In the genomic region with DNA sequence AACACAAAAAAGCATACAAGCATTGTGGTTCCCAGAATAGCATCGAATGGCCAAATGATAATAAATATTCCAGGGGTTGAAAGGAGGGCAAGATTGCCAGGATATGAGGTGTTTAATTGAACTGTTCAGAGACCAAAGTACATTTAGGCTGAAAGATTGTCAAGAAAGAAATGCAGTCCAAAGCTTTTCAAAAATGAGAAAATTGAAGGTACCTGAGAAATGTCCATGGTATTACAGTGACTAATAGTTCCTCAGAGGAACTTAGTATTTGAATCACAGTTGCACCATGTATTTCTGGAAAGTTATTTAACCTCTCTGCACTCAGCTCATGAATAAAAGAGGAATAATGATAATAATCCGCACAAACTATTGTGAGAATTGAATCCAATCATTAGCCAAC, we compare ENCODE assay signal across 25 cellular contexts.
DNase-seq lines count a peak whose midpoint lies in the region; ATAC-seq and TF ChIP-seq lines count a peak whose summit lies in the region.
"Had no signal": no experiment of that assay in that cellular context is flagged by ENCODE, and none has a peak within 500 bp of the region (broad histone marks: within the 10 kb centered on the region; RNA-seq: fewer than 3 reads in every experiment).

No MANE protein-coding gene starts in this region.

- H3K27me3 ChIP-seq in right atrium auricular region (no peaks in the 10 kb centered on the region), mesenchymal stem cell (ENCODE audit: control insufficient read depth in 1 of 2, insufficient read depth in 1 of 2, low read length in 2 of 2) (no peaks in the 10 kb centered on the region)
- H3K27me3 ChIP-seq: BE2C, vagina had no signal

- H3K36me3 ChIP-seq in right atrium auricular region, result no peaks in the 10 kb centered on the region
- no peaks in the 10 kb centered on the region for H3K36me3 ChIP-seq in mesenchymal stem cell (ENCODE audit: control insufficient read depth in 1 of 2, insufficient read depth in 2 of 2, low read depth in 1 of 2, low read length in 2 of 2)
- H3K36me3 ChIP-seq: BE2C, vagina had no signal

- peak overlapping the region; percentile 52 for H4K91ac ChIP-seq in mesenchymal stem cell (ENCODE audit: low read length)

- H4K8ac ChIP-seq in mesenchymal stem cell (ENCODE audit: low read length), result no peak overlapping the region

- peak overlapping the region; percentile 46 to 67 for H3K18ac ChIP-seq in mesenchymal stem cell (ENCODE audit: low read depth in 1 of 2, low read length in 2 of 2)

- intact Hi-C loops in cardiac septum (cut with DNase I), result loop anchor here (5.0 kb wide), 3 partner anchors 101 to 144 kb away; a partner anchor contains a TSS

- 73% methylated on average over 2 of the region's 2 CpGs for WGBS in mesenchymal stem cell

- no peak overlapping the region for H2BK5ac ChIP-seq in mesenchymal stem cell (ENCODE audit: low read depth, low read length, poor library complexity, severe bottlenecking)

- no peak overlapping the region for H2AFZ ChIP-seq in mesenchymal stem cell (ENCODE audit: low read depth, low read length)

- no peaks in the 10 kb centered on the region for H3K79me1 ChIP-seq in mesenchymal stem cell (replicated peaks; ENCODE audit: low read length, poor library complexity, severe bottlenecking)

- H3K4me3 ChIP-seq in right atrium auricular region (no peak overlapping the region), mesenchymal stem cell (ENCODE audit: insufficient read depth in 1 of 2, low read depth in 1 of 2, low read length in 2 of 2) (no peak overlapping the region)
- H3K4me3 ChIP-seq: vagina had no signal

- H2AK5ac ChIP-seq in mesenchymal stem cell (ENCODE audit: low read length, severe bottlenecking), result no peak overlapping the region

- no peak overlapping the region for H3K14ac ChIP-seq in mesenchymal stem cell (ENCODE audit: low read length in 2 of 2)

- no peak overlapping the region for H2BK15ac ChIP-seq in mesenchymal stem cell (ENCODE audit: low read depth, poor library complexity, severe bottlenecking)

- H3K4me2 ChIP-seq in mesenchymal stem cell (ENCODE audit: low read length, poor library complexity, severe bottlenecking), result no peak overlapping the region
- H3K4me2 ChIP-seq: SK-N-SH had no signal

- no peak for DNase-seq in right atrium auricular region (ENCODE audit: low spot score)
- no peak for DNase-seq in cardiac septum (ENCODE audit: low spot score)
- DNase-seq in astrocyte of the hippocampus (ENCODE audit: low read depth, low spot score), result peak; percentile 32
- DNase-seq in mesenchymal stem cell, result peak; percentile 24
- DNase-seq in inferior parietal cortex (ENCODE audit: extremely low spot score), result no peak
- no peak for DNase-seq in NCI-H69 (lab: John Stamatoyannopoulos, UW)
- DNase-seq: activated CD4-positive, alpha-beta memory T cell treated with anti-CD3 and anti-CD28 coated beads for 36 hours; activated CD4-positive, CD25-positive, alpha-beta regulatory T cell treated with anti-CD3 and anti-CD28 coated beads, Interleukin-2, amount 50 U/mL, for 72 hours; activated CD8-positive, alpha-beta memory T cell treated with anti-CD3 and anti-CD28 coated beads, Interleukin-2, amount 50 U/mL, for 48 hours; anterior cingulate cortex; BE2C; cerebellar nuclear complex; glutamatergic neuron; H9; KG1; MM.1S; NCI-H1417 treated with DMSO at 0.1 percent for 48 hours; NCI-H2081 treated with DMSO at 0.1 percent for 48 hours; NCI-H345; NCI-H774; SK-N-SH had no signal

- TF ChIP-seq CTCF in right atrium auricular region (IDR thresholded peaks at IDR 0.05), result no peak

- peak overlapping the region in 1 of 2 experiments; percentile 37 for H3K4ac ChIP-seq in mesenchymal stem cell (ENCODE audit: low read depth in 1 of 2, low read length in 2 of 2)

- H3K27ac ChIP-seq in right atrium auricular region, result peak overlapping the region; percentile 59 to 88
- no peak overlapping the region for H3K27ac ChIP-seq in mesenchymal stem cell (ENCODE audit: low read length, poor library complexity, severe bottlenecking)
- H3K27ac ChIP-seq: RWPE1, vagina had no signal

- H2BK120ac ChIP-seq in mesenchymal stem cell (ENCODE audit: low read depth, low read length), result no peak overlapping the region

- H2BK12ac ChIP-seq in mesenchymal stem cell (ENCODE audit: low read length in 2 of 2), result peak overlapping the region; percentile 75 to 85

- H3K23ac ChIP-seq in mesenchymal stem cell (ENCODE audit: low read length in 2 of 2), result no peak overlapping the region

- H3K4me1 ChIP-seq in right atrium auricular region (peaks cover 0 to 50% of the 10 kb centered on the region in 2 donors), mesenchymal stem cell (ENCODE audit: control insufficient read depth, insufficient read depth, low read depth, low read length) (peaks cover 6% of the 10 kb centered on the region)
- H3K4me1 ChIP-seq: BE2C, vagina had no signal

- H3K9ac ChIP-seq in mesenchymal stem cell (ENCODE audit: low read length), result no peak overlapping the region
- H3K9ac ChIP-seq: SK-N-SH had no signal

- no peak for ATAC-seq in HG02571 (IDR thresholded peaks at IDR 0.05; ENCODE audit: unreplicated experiment)
- no peak for ATAC-seq in HG03280 (IDR thresholded peaks at IDR 0.05; ENCODE audit: unreplicated experiment)

- no peaks in the 10 kb centered on the region for H3K9me3 ChIP-seq in right atrium auricular region
- no peaks in the 10 kb centered on the region for H3K9me3 ChIP-seq in mesenchymal stem cell (ENCODE audit: control insufficient read depth, low read length)
- H3K9me3 ChIP-seq: BE2C, SK-N-SH, vagina had no signal

Comparison
In these comparisons a context has a peak if more than half of its experiments do, and no peak if none do; other contexts are left out.
1. DNase-seq: peak in astrocyte of the hippocampus (single experiment) and mesenchymal stem cell (single experiment); none in right atrium auricular region (single experiment), cardiac septum (single experiment), inferior parietal cortex (single experiment) and NCI-H69 (single experiment).